In the genomic region with DNA sequence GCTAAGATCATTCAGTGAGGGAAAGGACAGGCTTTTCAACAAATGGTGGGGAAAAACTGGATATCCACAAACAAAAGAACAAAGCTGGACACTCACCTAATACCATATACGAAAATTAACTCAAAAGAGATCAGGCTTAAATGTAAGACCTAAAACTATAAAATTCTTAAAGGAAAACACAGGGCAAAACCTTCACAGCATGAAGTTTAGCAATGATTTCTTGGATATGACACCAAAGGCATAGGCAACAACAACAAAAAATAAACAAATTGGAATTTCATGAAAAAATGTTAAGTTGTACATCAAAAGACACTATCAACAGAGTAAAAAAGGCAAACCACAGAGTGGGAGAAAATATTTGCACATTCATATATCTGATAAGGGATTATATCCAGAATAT, we compare ENCODE assay signal across 18 cellular contexts. TPM values are rescaled to one million over a fixed set of nuclear protein-coding genes. Genes with fewer than 3 reads are reported as not detected.
DNase-seq lines count a peak whose midpoint lies in the region; ATAC-seq, FAIRE-seq and TF ChIP-seq lines count a peak whose summit lies in the region.
"Had no signal": no experiment of that assay in that cellular context is flagged by ENCODE, and none has a peak within 500 bp of the region (broad histone marks: within the 10 kb centered on the region; RNA-seq: fewer than 3 reads in every experiment).

No MANE protein-coding gene starts in this region.

- H4K91ac ChIP-seq in neuronal stem cell (ENCODE audit: low read depth, low read length, poor library complexity): no peak overlapping the region

- peak overlapping the region; percentile 81 for H3K4me3 Mint-ChIP-seq in endothelial cell (ENCODE audit: unreplicated experiment)
- H3K4me3 Mint-ChIP-seq: CD4-positive, CD25-positive, alpha-beta regulatory T cell; HFFc6 had no signal

- no peak overlapping the region for H3K4ac ChIP-seq in neuronal stem cell (ENCODE audit: low read length)

- peaks cover 36% of the 10 kb centered on the region for H3K36me3 Mint-ChIP-seq in endothelial cell (ENCODE audit: low read depth, unreplicated experiment)

- TSS peak; percentile 20 for BruUV-seq in HCT116 (replicated peaks; lab: Mats Ljungman, UMichigan)

- H3K36me3 ChIP-seq in HCT116 (ENCODE audit: control insufficient read depth in 1 of 2, insufficient read depth in 2 of 2, low read length in 2 of 2) (peaks cover 0 to 24% of the 10 kb centered on the region in 2 experiments; a peak in 2 of 4 replicates), neuronal stem cell (replicated peaks in 1 of 2; ENCODE audit: control insufficient read depth in 2 of 2, insufficient read depth in 2 of 2, low read length in 2 of 2) (peaks cover 8 to 25% of the 10 kb centered on the region in 2 donors)

- TF ChIP-seq CTCF in D721Med (IDR thresholded peaks at IDR 0.05; ENCODE audit: insufficient read depth, missing control alignments) (no peak), HCT116 (IDR thresholded peaks at IDR 0.05 in 2 of 3, conservative IDR thresholded peaks at IDR 0.05 in 1 of 3; ENCODE audit: borderline replicate concordance in 1 of 3, insufficient read depth in 1 of 3, low read depth in 2 of 3, low read length in 2 of 3) (no peak), endothelial cell (IDR thresholded peaks at IDR 0.05; ENCODE audit: unreplicated experiment) (no peak)

- H3K79me1 ChIP-seq in neuronal stem cell (ENCODE audit: low read depth, low read length): peaks cover 2% of the 10 kb centered on the region

- H3K27me3 ChIP-seq in HCT116 (ENCODE audit: insufficient read depth, low read length): no peaks in the 10 kb centered on the region
- no peaks in the 10 kb centered on the region for H3K27me3 ChIP-seq in neuronal stem cell (ENCODE audit: control insufficient read depth in 3 of 3, insufficient read depth in 3 of 3, low read depth in 1 of 3, low read length in 3 of 3)

- no peak for TF ChIP-seq RAD21 in HCT116 (IDR thresholded peaks at IDR 0.05; ENCODE audit: low read depth)

- peak; percentile 71 for FAIRE-seq in D721Med (lab: Jason Lieb, UNC)

- H3K27ac ChIP-seq in HCT116 (ENCODE audit: low read depth, low read length) (no peak overlapping the region), neuronal stem cell (replicated peaks; ENCODE audit: low read length) (no peak overlapping the region)
- H3K27ac ChIP-seq: C4-2B had no signal

- no peak for ATAC-seq in HCT116

- H3K9me3 Mint-ChIP-seq in endothelial cell (ENCODE audit: unreplicated experiment): peaks cover 10% of the 10 kb centered on the region

- no peaks in the 10 kb centered on the region for H4K20me1 ChIP-seq in HCT116 (ENCODE audit: insufficient read depth)

- H2BK120ac ChIP-seq in neuronal stem cell (ENCODE audit: low read depth, low read length): no peak overlapping the region

- no peak overlapping the region for H3K14ac ChIP-seq in neuronal stem cell (ENCODE audit: low read length)

- H3K4me1 ChIP-seq in HCT116 (ENCODE audit: control insufficient read depth in 1 of 2, insufficient read depth in 2 of 2, low read length in 2 of 2) (no peaks in the 10 kb centered on the region), neuronal stem cell (ENCODE audit: control insufficient read depth in 2 of 2, insufficient read depth in 1 of 2, low read depth in 1 of 2, low read length in 2 of 2) (peaks cover 0 to 2% of the 10 kb centered on the region in 2 donors)

- H3K4me3 ChIP-seq in HCT116 (replicated peaks in 1 of 2; ENCODE audit: low read depth in 1 of 2, low read length in 2 of 2) (no peak overlapping the region), neuronal stem cell (ENCODE audit: low read length in 2 of 2) (no peak overlapping the region)

- DNase-seq in D721Med (ENCODE audit: insufficient read length, low spot score) (no peak), HCT116 (ENCODE audit: low read depth, low spot score) (no peak), OCI-M1 (lab: John Stamatoyannopoulos, UW) (peak; percentile 3), endothelial cell (ENCODE audit: low spot score) (no peak), activated gamma-delta T cell (lab: John Stamatoyannopoulos, UW) (no peak), NOMO-1 treated with DMSO at 0.1 percent for 48 hours (lab: John Stamatoyannopoulos, UW; ENCODE audit: unreplicated experiment) (no peak), NCI-H2171 (lab: John Stamatoyannopoulos, UW) (no peak), neuronal stem cell (ENCODE audit: low spot score) (no peak)
- DNase-seq: CD4-positive, CD25-positive, alpha-beta regulatory T cell; CD8-positive, alpha-beta memory T cell; DMS53; DMS79 treated with DMSO at 0.1 percent for 48 hours; GF-D8; GOT3; H7; HCEC 1CT; HFFc6 had no signal

- no peak overlapping the region for H3K4me2 ChIP-seq in HCT116 (ENCODE audit: low read length)
- H3K4me2 ChIP-seq in neuronal stem cell (ENCODE audit: insufficient read depth, low read length, poor library complexity, severe bottlenecking): no peak overlapping the region

- H3K23ac ChIP-seq in neuronal stem cell (ENCODE audit: low read depth, low read length, poor library complexity): no peak overlapping the region

- no peak overlapping the region for H4K8ac ChIP-seq in neuronal stem cell (ENCODE audit: low read depth, low read length)

- no peak overlapping the region for H2BK5ac ChIP-seq in neuronal stem cell (ENCODE audit: low read length)

- H3K79me2 ChIP-seq in HCT116 (ENCODE audit: insufficient read depth, low read length): peaks cover 85% of the 10 kb centered on the region

- H3K9me2 ChIP-seq in HCT116 (ENCODE audit: insufficient read depth): no peaks in the 10 kb centered on the region

- intact Hi-C loops in HCT116 (cut with micrococcal nuclease): no loop called here

- H3K9ac ChIP-seq in HCT116 (ENCODE audit: low read length) (no peak overlapping the region), neuronal stem cell (ENCODE audit: low read depth, low read length, poor library complexity) (no peak overlapping the region)

- H2AK5ac ChIP-seq in neuronal stem cell (ENCODE audit: low read depth, low read length): no peak overlapping the region

- H3K18ac ChIP-seq in neuronal stem cell (ENCODE audit: low read length): no peak overlapping the region

- WGBS in neuronal stem cell (ENCODE audit: extremely low coverage in 2 of 2, insufficient read length in 2 of 2, insufficient replicate concordance in 1 of 2), 2 donors: no CpG with 5 or more reads among the region's 1 CpG

- no peak for TF ChIP-seq POLR2A in HCT116 (IDR thresholded peaks at IDR 0.05; ENCODE audit: borderline replicate concordance, extremely low read depth, insufficient read depth, insufficient read length)

- peaks cover 0 to 10% of the 10 kb centered on the region in 2 experiments; a peak in 3 of 4 replicates for H3K9me3 ChIP-seq in HCT116 (ENCODE audit: control insufficient read depth in 1 of 2, insufficient read depth in 1 of 2, low read depth in 1 of 2, low read length in 2 of 2)
- H3K9me3 ChIP-seq in neuronal stem cell (replicated peaks in 1 of 2; ENCODE audit: control insufficient read depth in 2 of 2, insufficient read depth in 1 of 2, low read depth in 1 of 2, low read length in 2 of 2): peaks cover 14 to 31% of the 10 kb centered on the region in 2 donors

- H3K4me1 Mint-ChIP-seq in endothelial cell (ENCODE audit: unreplicated experiment): peaks cover 5% of the 10 kb centered on the region

- no peak overlapping the region for H2AFZ ChIP-seq in HCT116 (ENCODE audit: low read depth, low read length, poor library complexity, severe bottlenecking)
- no peak overlapping the region for H2AFZ ChIP-seq in neuronal stem cell (ENCODE audit: low read length)

- H2BK15ac ChIP-seq in neuronal stem cell (ENCODE audit: low read length): no peak overlapping the region

- no peak overlapping the region for H2BK12ac ChIP-seq in neuronal stem cell (ENCODE audit: low read length)

- H3K27me3 Mint-ChIP-seq in endothelial cell (ENCODE audit: unreplicated experiment): no peaks in the 10 kb centered on the region
- H3K27me3 Mint-ChIP-seq: CD4-positive, CD25-positive, alpha-beta regulatory T cell; CD8-positive, alpha-beta memory T cell had no signal

- RAD21 ChIA-PET in HCT116 (lab: Charles Lee; ENCODE audit: low non-redundant PET in 1 of 2, low total read pairs in 2 of 2, uncharacterized antibody in 2 of 2, unreplicated experiment in 2 of 2): no interaction called here

- CTCF ChIA-PET in HCT116 (lab: Charles Lee): no interaction called here

- H3K27ac Mint-ChIP-seq in endothelial cell (ENCODE audit: unreplicated experiment): no peak overlapping the region
- H3K27ac Mint-ChIP-seq: CD8-positive, alpha-beta memory T cell; HFFc6 had no signal

- POLR2A ChIA-PET in HCT116 (lab: Charles Lee): no interaction called here

TF ChIP-seq in HCT116, 20 proteins besides CTCF, POLR2A, EP300 and RAD21 (continues in another document):
- TF ChIP-seq JUND (IDR thresholded peaks at IDR 0.05): no peak
- TF ChIP-seq SP1 (IDR thresholded peaks at IDR 0.05; ENCODE audit: low read depth): no peak
- no peak for TF ChIP-seq POLR2AphosphoS5 (IDR thresholded peaks at IDR 0.05; ENCODE audit: low read depth, low read length)
- TF ChIP-seq MAX (IDR thresholded peaks at IDR 0.05): no peak
- no peak for TF ChIP-seq ATF3 (IDR thresholded peaks at IDR 0.05)
- TF ChIP-seq YY1 (IDR thresholded peaks at IDR 0.05; ENCODE audit: extremely low read depth, insufficient replicate concordance, low read depth, low read length): no peak
- TF ChIP-seq EGR1 (IDR thresholded peaks at IDR 0.05; ENCODE audit: low read depth): no peak
- TF ChIP-seq CEBPB (IDR thresholded peaks at IDR 0.05; ENCODE audit: low read depth): no peak
- TF ChIP-seq SRF (IDR thresholded peaks at IDR 0.05; ENCODE audit: low read depth): no peak
- TF ChIP-seq EZH2 (IDR thresholded peaks at IDR 0.05): no peak
- TF ChIP-seq ZNF274 (IDR thresholded peaks at IDR 0.05; ENCODE audit: low read depth, low read length): no peak
- TF ChIP-seq SIN3A (IDR thresholded peaks at IDR 0.05; ENCODE audit: low read depth): no peak
- no peak for TF ChIP-seq ELF1 (IDR thresholded peaks at IDR 0.05; ENCODE audit: borderline replicate concordance, low read depth)
- no peak for TF ChIP-seq EZH2phosphoT487 (IDR thresholded peaks at IDR 0.05; ENCODE audit: borderline replicate concordance)
- no peak for TF ChIP-seq ZFX (IDR thresholded peaks at IDR 0.05)

RNA-seq across cellular contexts. Expression of gene PIAS2, which starts 28.3 kb away (rescaled TPM):
- total RNA-seq in HCT116 (2021; ENCODE audit: unreplicated experiment) (31.7 TPM), endothelial cell (ENCODE audit: unreplicated experiment) (47.5 TPM)
- polyA plus RNA-seq in HCT116 (2012): 8.2 TPM in 2 replicates
- polyA plus RNA-seq in neuronal stem cell (2013, experiment 1 of 2): 24.1 TPM
- 26.2 TPM for polyA plus RNA-seq in neuronal stem cell (2013, experiment 2 of 2)

RNA-seq across cellular contexts. Expression of gene KATNAL2, which starts 28.4 kb away (rescaled TPM):
- 2.0 TPM for total RNA-seq in HCT116 (2021; ENCODE audit: unreplicated experiment)
- polyA plus RNA-seq in HCT116 (2012): 0.56 and 0.74 TPM in 2 replicates
- 7.9 TPM for total RNA-seq in endothelial cell (ENCODE audit: unreplicated experiment)
- polyA plus RNA-seq in neuronal stem cell (2013, experiment 1 of 2): 33.0 TPM
- 34.7 TPM for polyA plus RNA-seq in neuronal stem cell (2013, experiment 2 of 2)
- total RNA-seq: CD4-positive, CD25-positive, alpha-beta regulatory T cell had no signal
